In genomic region chr6:142146828-142147662, GRCh38 we compare ENCODE assay signal across 8 cellular contexts. TPM values are rescaled to one million over a fixed set of nuclear protein-coding genes. Genes with fewer than 3 reads are reported as not detected.
DNase-seq lines count a peak whose midpoint lies in the region; ATAC-seq and TF ChIP-seq lines count a peak whose summit lies in the region.

NMBR (minus strand) TSS chr6:142147122; CDS start chr6:142088658, 58,464 bp downstream.
VTA1 (plus strand) TSS chr6:142147263; CDS start chr6:142147288, 25 bp downstream.

- 0 to 1% (median 0%) methylated on average over 38 of the region's 38 CpGs for WGBS in psoas muscle, 3 donors

- H3K27me3 ChIP-seq in psoas muscle (ENCODE audit: insufficient read depth in 3 of 3, low read length in 2 of 3) (peaks cover 0 to 2% (median 0%) of the 10 kb centered on the region in 3 donors), vagina (no peaks in the 10 kb centered on the region)

- H3K4me3 ChIP-seq in psoas muscle (peak within 1 kb of the TSS; percentile 85), vagina (peak within 1 kb of the TSS; percentile 78 to 86)

- H3K36me3 ChIP-seq in psoas muscle (ENCODE audit: insufficient read depth in 1 of 2, low read depth in 1 of 2) (no peaks in the 10 kb centered on the region), vagina (no peaks in the 10 kb centered on the region)

- DNase-seq in GM13976 (ENCODE audit: low spot score) (peak; percentile 84), NCI-H146 (lab: John Stamatoyannopoulos, UW) (peak; percentile 100), T-helper 1 cell (peak; percentile 90 to 99 (median 94)), left ventricle myocardium superior (peak; percentile 96), psoas muscle (peak; percentile 96 to 98), vagina (ENCODE audit: extremely low spot score in 2 of 2) (peak; percentile 96 to 99)

- intact Hi-C loops in left ventricle myocardium superior (cut with micrococcal nuclease): no loop called here
- intact Hi-C loops in psoas muscle (cut with DNase I): loop anchor here (2.0 to 5.0 kb wide), 4 partner anchors 40 to 240 kb away; no protein-coding TSS in a partner anchor
- intact Hi-C loops in vagina (cut with DNase I): no loop called here

- in situ Hi-C loops in GM13976 (cut with MboI; ENCODE audit: low sequenced_read_pairs, unreplicated experiment): loop anchor here (10.0 kb wide), 1 partner anchor 248 kb away; no protein-coding TSS in a partner anchor

- TF ChIP-seq CTCF in GM13976 (IDR thresholded peaks at IDR 0.05; ENCODE audit: borderline replicate concordance, control extremely low read depth, extremely low read depth, insufficient read depth, missing control alignments): peak; percentile 79
- peak; percentile 91 for TF ChIP-seq CTCF in psoas muscle (IDR thresholded peaks at IDR 0.05)
- TF ChIP-seq CTCF in vagina (IDR thresholded peaks at IDR 0.05): peak; percentile 67 to 96 (median 80)

- H3K4me1 ChIP-seq in psoas muscle: peaks cover 22% of the 10 kb centered on the region
- H3K4me1 ChIP-seq in vagina: peaks cover 31% of the 10 kb centered on the region

- H3K27ac ChIP-seq in angular gyrus (ENCODE audit: low read depth, low read length): peak within 1 kb of the TSS; percentile 31
- peak within 1 kb of the TSS; percentile 83 for H3K27ac ChIP-seq in psoas muscle
- peak within 1 kb of the TSS; percentile 62 for H3K27ac ChIP-seq in vagina

- H3K9me3 ChIP-seq in psoas muscle (no peaks in the 10 kb centered on the region), vagina (no peaks in the 10 kb centered on the region)

- no peak for TF ChIP-seq POLR2A in vagina (IDR thresholded peaks at IDR 0.05)

- ATAC-seq in HG02870 (IDR thresholded peaks at IDR 0.05; ENCODE audit: unreplicated experiment): peak; percentile 100
- peak; percentile 100 for ATAC-seq in left ventricle myocardium superior
- ATAC-seq in psoas muscle: peak; percentile 99 to 100 (median 100)

RNA-seq across cellular contexts. Expression of gene NMBR, which starts in this region (rescaled TPM):
- total RNA-seq in left ventricle myocardium superior (not detected), psoas muscle (not detected), vagina (not detected)
- polyA plus RNA-seq in psoas muscle: not detected

RNA-seq across cellular contexts. Expression of gene VTA1, which starts in this region (rescaled TPM):
- total RNA-seq in left ventricle myocardium superior (34.4 TPM), psoas muscle (10 to 100 TPM; 46.9 to 57.9 (median 54.2) TPM), vagina (46.4 TPM)
- 100 to 1,000 TPM in 1 of 3 donors, 10 to 100 TPM in 2; 47.2 to 101 (median 69.7) TPM for polyA plus RNA-seq in psoas muscle

Comparison
In these comparisons a context has a peak if more than half of its experiments do, and no peak if none do; other contexts are left out.
1. Peak in every context shown above with its lines: DNase-seq, ATAC-seq, H3K4me3 ChIP-seq and H3K27ac ChIP-seq.
2. H3K27ac ChIP-seq: peak in every context shown above with its lines; median percentile 83 in psoas muscle; 62 in vagina; 31 in angular gyrus.
3. intact Hi-C loops: an anchor here in psoas muscle (2.0 to 5.0 kb wide); none called in left ventricle myocardium superior and vagina.